30 cellular contexts compared by ENCODE assay signal in the genomic region with DNA sequence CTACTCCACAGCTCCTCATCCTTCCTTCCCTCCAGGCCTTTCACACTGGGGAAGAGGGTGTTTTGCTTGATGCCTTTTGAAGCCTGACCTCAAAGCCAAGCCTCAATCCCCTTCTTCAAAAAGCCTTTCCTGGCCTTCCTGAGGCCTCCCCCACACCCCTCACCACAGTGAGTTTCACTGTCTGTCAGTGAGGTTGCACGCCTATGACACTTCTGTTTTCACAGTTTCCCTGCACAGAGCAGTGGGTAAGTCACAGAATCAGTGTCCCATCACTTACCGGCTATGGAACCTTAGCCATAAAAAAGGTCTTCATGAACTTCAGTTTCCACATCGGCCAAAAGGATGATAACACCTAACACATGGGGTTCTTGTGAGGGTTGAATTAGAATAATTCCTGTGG.
"Had no signal": no experiment of that assay in that cellular context is flagged by ENCODE, and none has a peak within 500 bp of the region (broad histone marks: within the 10 kb centered on the region; RNA-seq: fewer than 3 reads in every experiment).

No MANE protein-coding gene starts in this region.

- H3K27me3 ChIP-seq: Peyer's patch had no signal

- FAIRE-seq: astrocyte had no signal

- DNase-seq: activated CD4-positive, alpha-beta T cell treated with anti-CD3 and anti-CD28 coated beads, Interleukin-2, amount 10 ng/mL, durations not matched to agents 24 days and 14 days; activated CD4-positive, alpha-beta T cell treated with anti-CD3 and anti-CD28 coated beads, Interleukin-2, amount 50 U/mL, for 48 hours; activated CD4-positive, CD25-positive, alpha-beta regulatory T cell treated with anti-CD3 and anti-CD28 coated beads, Interleukin-2, amount 50 U/mL, for 72 hours; activated CD8-positive, alpha-beta memory T cell treated with anti-CD3 and anti-CD28 coated beads for 24 hours; activated effector memory CD4-positive, alpha-beta T cell treated with anti-CD3 and anti-CD28 coated beads, Interleukin-2, amount 50 U/mL, for 16 hours; activated naive CD4-positive, alpha-beta T cell treated with Interleukin-2 at 50 U/mL for 16 hours; activated naive CD8-positive, alpha-beta T cell treated with anti-CD3 and anti-CD28 coated beads, Interleukin-2, amount 50 U/mL, for 24 hours; activated T-cell treated with anti-CD3 and anti-CD28 coated beads, Interleukin-2, amount 50 U/mL, for 4 hours; amniotic stem cell; NCI-H1092 treated with DMSO at 0.1 percent for 48 hours; NCI-H1417 treated with DMSO at 0.1 percent for 48 hours; NCI-H1694; NCI-H2029; NCI-H2107; NCI-H2171 treated with DMSO at 0.1 percent for 48 hours; NCI-H226; NCI-H526 treated with DMSO at 0.1 percent for 48 hours; NCI-H82; NK-92 treated with Interleukin-12 subunit alpha and Interleukin-12 subunit beta, amount 100 ng/mL, for 24 hours; Peyer's patch; Right ventricle myocardium superior; SJCRH30; SK-N-SH; T-helper 1 cell had no signal

- H3K36me3 ChIP-seq: Peyer's patch, SJCRH30 had no signal

- H3K4me1 ChIP-seq: Peyer's patch, SJCRH30 had no signal

- H3K9me3 ChIP-seq: Peyer's patch, SJCRH30, SK-N-SH had no signal

- ATAC-seq: activated naive CD4-positive, alpha-beta T cell treated with anti-CD3 and anti-CD28 coated beads, Interleukin-2, amount 50 U/mL, for 72 hours; activated naive CD8-positive, alpha-beta T cell treated with anti-CD3 and anti-CD28 coated beads, Interleukin-2, amount 50 U/mL, for 24 hours; activated T-cell treated with anti-CD3 and anti-CD28 coated beads, Interleukin-2, amount 50 U/mL, for 4 hours had no signal

- H3K27ac ChIP-seq: Peyer's patch, RWPE1, SJCRH30 had no signal

- H3K4me3 Mint-ChIP-seq: activated CD4-positive, alpha-beta T cell treated with anti-CD3 and anti-CD28 coated beads, Interleukin-2, amount 10 ng/mL, durations not matched to agents 24 days and 14 days; activated naive CD8-positive, alpha-beta T cell treated with anti-CD3 and anti-CD28 coated beads, Interleukin-2, amount 50 U/mL, for 24 hours; activated T-cell treated with anti-CD3 and anti-CD28 coated beads, Interleukin-2, amount 50 U/mL, for 4 hours; brain; central memory CD8-positive, alpha-beta T cell; WTC11 had no signal

- H3K36me3 Mint-ChIP-seq: activated naive CD4-positive, alpha-beta T cell treated with anti-CD3 and anti-CD28 coated beads, Interleukin-2, amount 50 U/mL, for 72 hours; brain; WTC11 had no signal

- H3K27ac Mint-ChIP-seq: activated CD4-positive, alpha-beta T cell treated with anti-CD3 and anti-CD28 coated beads, Interleukin-2, amount 10 ng/mL, durations not matched to agents 24 days and 14 days; activated naive CD4-positive, alpha-beta T cell treated with anti-CD3 and anti-CD28 coated beads, Interleukin-2, amount 50 U/mL, for 72 hours; activated naive CD8-positive, alpha-beta T cell treated with anti-CD3 and anti-CD28 coated beads, Interleukin-2, amount 50 U/mL, for 24 hours; WTC11 had no signal

- H3K4me1 Mint-ChIP-seq: activated CD4-positive, alpha-beta T cell treated with anti-CD3 and anti-CD28 coated beads, Interleukin-2, amount 10 ng/mL, durations not matched to agents 24 days and 14 days; activated naive CD8-positive, alpha-beta T cell treated with anti-CD3 and anti-CD28 coated beads, Interleukin-2, amount 50 U/mL, for 24 hours; central memory CD8-positive, alpha-beta T cell had no signal

- H3K4me2 ChIP-seq: SK-N-SH had no signal

- H3K4me3 ChIP-seq: Peyer's patch, SJCRH30 had no signal

- H3K9ac ChIP-seq: SK-N-SH had no signal

- H3K9me3 Mint-ChIP-seq: activated CD4-positive, alpha-beta T cell treated with anti-CD3 and anti-CD28 coated beads, Interleukin-2, amount 10 ng/mL, durations not matched to agents 24 days and 14 days; activated naive CD4-positive, alpha-beta T cell treated with anti-CD3 and anti-CD28 coated beads, Interleukin-2, amount 50 U/mL, for 72 hours; activated naive CD8-positive, alpha-beta T cell treated with anti-CD3 and anti-CD28 coated beads, Interleukin-2, amount 50 U/mL, for 24 hours; activated T-cell treated with anti-CD3 and anti-CD28 coated beads, Interleukin-2, amount 50 U/mL, for 4 hours; brain; central memory CD8-positive, alpha-beta T cell; WTC11 had no signal

- H3K27me3 Mint-ChIP-seq: activated CD4-positive, alpha-beta T cell treated with anti-CD3 and anti-CD28 coated beads, Interleukin-2, amount 10 ng/mL, durations not matched to agents 24 days and 14 days; brain had no signal
